ENCODE assay signal across 20 cellular contexts in genomic region chr5:136890431-136891148, GRCh38.
"Had no signal": no experiment of that assay in that cellular context is flagged by ENCODE, and none has a peak within 500 bp of the region (broad histone marks: within the 10 kb centered on the region; RNA-seq: fewer than 3 reads in every experiment).

No MANE protein-coding gene starts in this region.

- H3K27me3 ChIP-seq: body of pancreas, transverse colon, vagina had no signal

- H3K27ac ChIP-seq: body of pancreas, esophagus squamous epithelium, prostate gland, skin epidermis, transverse colon, vagina had no signal

- H3K4me3 ChIP-seq: body of pancreas, esophagus squamous epithelium, mucosa of descending colon, prostate gland, skin epidermis, transverse colon, vagina had no signal

- H3K4me1 ChIP-seq: body of pancreas, esophagus squamous epithelium, prostate gland, transverse colon, vagina had no signal

- H3K9me3 ChIP-seq: body of pancreas, esophagus squamous epithelium, mucosa of descending colon, prostate gland, transverse colon, vagina had no signal

- H3K36me3 ChIP-seq: esophagus squamous epithelium, prostate gland, transverse colon, vagina had no signal

- DNase-seq: activated B cell treated with CpG ODN at 0.5 μM for 24 hours; activated CD4-positive, alpha-beta memory T cell treated with anti-CD3 and anti-CD28 coated beads, Interleukin-2, amount 10 ng/mL, durations not matched to agents 7 days and 5 days; activated CD4-positive, alpha-beta T cell treated with anti-CD3 and anti-CD28 coated beads for 4 hours; activated naive CD4-positive, alpha-beta T cell treated with Interleukin-2 at 50 U/mL for 16 hours; activated naive CD8-positive, alpha-beta T cell treated with anti-CD3 and anti-CD28 coated beads, Interleukin-2, amount 10 ng/mL, durations not matched to agents 7 days and 5 days; activated T-cell treated with anti-CD3 and anti-CD28 coated beads, Interleukin-2, amount 50 U/mL, for 1 hour; amygdala; body of pancreas; dermis blood vessel endothelial cell; effector memory CD8-positive, alpha-beta T cell; esophagus squamous epithelium; mucosa of descending colon; naive B cell; right cardiac atrium; stimulated activated naive CD8-positive, alpha-beta T cell treated with anti-CD3 and anti-CD28 coated beads, Interleukin-15, Interleukin-2, amounts not matched to agents 100 U/mL and 50 U/mL, for 24 hours; substantia nigra; transverse colon had no signal
